In genomic region chr19:51365211-51366049, GRCh38 we compare ENCODE assay signal across 1 cellular context.
TF ChIP-seq lines count a peak whose summit lies in the region.

No MANE protein-coding gene starts in this region.

TF ChIP-seq in HEK293T, 16 proteins besides CTCF, POLR2A, EP300 and RAD21:
- TF ChIP-seq ZNF384 (IDR thresholded peaks at IDR 0.05), result no peak
- no peak for TF ChIP-seq L3MBTL2 (conservative IDR thresholded peaks at IDR 0.05)
- TF ChIP-seq LEF1 (IDR thresholded peaks at IDR 0.05; ENCODE audit: borderline replicate concordance), result no peak
- no peak for TF ChIP-seq TARDBP (IDR thresholded peaks at IDR 0.05)
- no peak for TF ChIP-seq FOXM1 (IDR thresholded peaks at IDR 0.05; ENCODE audit: borderline replicate concordance)
- no peak for TF ChIP-seq HDGF (IDR thresholded peaks at IDR 0.05; ENCODE audit: borderline replicate concordance)
- TF ChIP-seq CTBP1 (IDR thresholded peaks at IDR 0.05; ENCODE audit: borderline replicate concordance), result no peak
- no peak for TF ChIP-seq BHLHE40 (IDR thresholded peaks at IDR 0.05; ENCODE audit: borderline replicate concordance)
- no peak for TF ChIP-seq NFRKB (IDR thresholded peaks at IDR 0.05)
- TF ChIP-seq ARNT (IDR thresholded peaks at IDR 0.05), result no peak
- TF ChIP-seq SP1 (IDR thresholded peaks at IDR 0.05), result no peak
